Comparison of ENCODE assay signal across 14 cellular contexts in genomic region chr4:94545296-94545695, GRCh38.
DNase-seq lines count a peak whose midpoint lies in the region; ATAC-seq, FAIRE-seq and TF ChIP-seq lines count a peak whose summit lies in the region.
"Had no signal": no experiment of that assay in that cellular context is flagged by ENCODE, and none has a peak within 500 bp of the region (broad histone marks: within the 10 kb centered on the region; RNA-seq: fewer than 3 reads in every experiment).

No MANE protein-coding gene starts in this region.

- no TSS peak for BruUV-seq in HepG2 (replicated peaks; lab: Mats Ljungman, UMichigan)

- TF ChIP-seq RAD21 in A549 (conservative IDR thresholded peaks at IDR 0.05 in 1 of 2, IDR thresholded peaks at IDR 0.05 in 1 of 2) (no peak), HepG2 (CRISPR knock-in tag; IDR thresholded peaks at IDR 0.05) (no peak)

- peaks cover 18% of the 10 kb centered on the region for H3K36me3 Mint-ChIP-seq in CD8-positive, alpha-beta T cell

- DNase-seq in A549 (ENCODE audit: low read depth in 1 of 2, low spot score in 1 of 2) (peak in 1 of 2 experiments; percentile 52), HS-27A (ENCODE audit: low read depth) (peak; percentile 63), brain microvascular endothelial cell (peak; percentile 65), HepG2 (ENCODE audit: low spot score) (peak; percentile 71), NCI-H1436 (lab: John Stamatoyannopoulos, UW) (no peak)
- no peak for DNase-seq in CD8-positive, alpha-beta T cell
- DNase-seq: AML-193; DND-41; effector memory CD4-positive, alpha-beta T cell; Karpas-422; NCI-H2171; upper lobe of right lung had no signal

- H3K9me3 Mint-ChIP-seq in CD8-positive, alpha-beta T cell, result no peaks in the 10 kb centered on the region

- H3K79me2 ChIP-seq in HepG2 (ENCODE audit: insufficient read depth, low read length), result peaks cover 10% of the 10 kb centered on the region

- H3K4me3 Mint-ChIP-seq in CD8-positive, alpha-beta T cell, result no peak overlapping the region

- ATAC-seq in A549 (peak in 1 of 2 experiments; percentile 56; a peak in 3 of 6 replicates), HepG2 (no peak; the same call in 2 of the 3 replicates), GM18868 (IDR thresholded peaks at IDR 0.05; ENCODE audit: unreplicated experiment) (no peak), HG03460 (IDR thresholded peaks at IDR 0.05; ENCODE audit: unreplicated experiment) (no peak)
- no peak for ATAC-seq in CD8-positive, alpha-beta T cell
- ATAC-seq: upper lobe of right lung had no signal

- TF ChIP-seq POLR2A in A549 (IDR thresholded peaks at IDR 0.05; ENCODE audit: low read length), result no peak
- no peak for TF ChIP-seq POLR2A in HepG2 (IDR thresholded peaks at IDR 0.05; ENCODE audit: insufficient read depth in 1 of 2, low read depth in 2 of 2, low read length in 2 of 2)

- H3K27me3 ChIP-seq in brain microvascular endothelial cell (replicated peaks) (no peaks in the 10 kb centered on the region), HepG2 (ENCODE audit: control insufficient read depth in 1 of 2, insufficient read depth in 2 of 2, low read length in 2 of 2) (no peaks in the 10 kb centered on the region)
- no peaks in the 10 kb centered on the region for H3K27me3 ChIP-seq in CD8-positive, alpha-beta T cell (ENCODE audit: insufficient read depth, low read length)
- H3K27me3 ChIP-seq: upper lobe of right lung had no signal

- intact Hi-C loops in HepG2 (cut with micrococcal nuclease; ENCODE audit: unreplicated experiment), result no loop called here
- intact Hi-C loops in CD8-positive, alpha-beta T cell (cut with DNase I, micrococcal nuclease), result no loop called here

- peak overlapping the region; percentile 60 to 83 for H3K27ac ChIP-seq in A549
- H3K27ac ChIP-seq in brain microvascular endothelial cell, result peak overlapping the region; percentile 81
- H3K27ac ChIP-seq in HepG2 (ENCODE audit: extremely low read length, insufficient read depth, low read length), result peak overlapping the region; percentile 29
- H3K27ac ChIP-seq in CD8-positive, alpha-beta T cell (ENCODE audit: low read depth, low read length), result no peak overlapping the region
- H3K27ac ChIP-seq: upper lobe of right lung had no signal

- H3K36me3 ChIP-seq in brain microvascular endothelial cell (replicated peaks) (peaks cover 2% of the 10 kb centered on the region), HepG2 (replicated peaks in 1 of 2; ENCODE audit: control insufficient read depth in 1 of 2, insufficient read depth in 2 of 2, low read length in 2 of 2) (no peaks in the 10 kb centered on the region; a peak in 3 of 5 replicates)
- no peaks in the 10 kb centered on the region for H3K36me3 ChIP-seq in CD8-positive, alpha-beta T cell (ENCODE audit: insufficient read depth, low read length)
- H3K36me3 ChIP-seq: upper lobe of right lung had no signal

- CTCF ChIA-PET in A549 (lab: Yijun Ruan, JAX), result no interaction called here
- CTCF ChIA-PET in HepG2 (lab: Yijun Ruan, JAX; ENCODE audit: low intra/inter-chr PET ratio, low total read pairs), result no interaction called here
- CTCF ChIA-PET in CD8-positive, alpha-beta T cell (lab: Charles Lee), result no interaction called here

- no peaks in the 10 kb centered on the region for H3K4me1 Mint-ChIP-seq in CD8-positive, alpha-beta T cell (ENCODE audit: low read depth)

- no peak overlapping the region for H2AFZ ChIP-seq in HepG2 (ENCODE audit: low read length)

- H3K9me3 ChIP-seq in A549 (no peaks in the 10 kb centered on the region), HepG2 (ENCODE audit: low read length) (no peaks in the 10 kb centered on the region)
- H3K9me3 ChIP-seq in CD8-positive, alpha-beta T cell (ENCODE audit: low read length), result no peaks in the 10 kb centered on the region
- H3K9me3 ChIP-seq: upper lobe of right lung had no signal

- H4K20me1 ChIP-seq in HepG2 (ENCODE audit: insufficient read depth, low read length), result no peaks in the 10 kb centered on the region

- POLR2A ChIA-PET in A549 (lab: Yijun Ruan, JAX) (no interaction called here), HepG2 (lab: Yijun Ruan, JAX) (no interaction called here)
- POLR2A ChIA-PET in CD8-positive, alpha-beta T cell (lab: Charles Lee), result no interaction called here

- 0% methylated on average over 2 of the region's 2 CpGs for WGBS in A549 (ENCODE audit: missing lambda C conversion rate)
- 55% methylated on average over 2 of the region's 2 CpGs for WGBS in HepG2 (ENCODE audit: low lambda C conversion rate)

- H3K4me2 ChIP-seq in A549 (peak overlapping the region; percentile 81), HepG2 (ENCODE audit: low read depth, low read length) (no peak overlapping the region)

- no peak overlapping the region for H3K27ac Mint-ChIP-seq in CD8-positive, alpha-beta T cell

- no peaks in the 10 kb centered on the region for H3K27me3 Mint-ChIP-seq in CD8-positive, alpha-beta T cell (ENCODE audit: low read depth)

- in situ Hi-C loops in brain microvascular endothelial cell (cut with HindIII; ENCODE audit: low pct_ligation_motif_present, low sequenced_read_pairs), result no loop called here
- in situ Hi-C loops in HepG2 (cut with HindIII; ENCODE audit: extremely low pct_ligation_motif_present, low pct_unique_long_range_greater_than_20kb), result loop anchor here (10.0 kb wide), 1 partner anchor 90 kb away; the partner anchor contains the start of gene PDLIM5

- peaks cover 52% of the 10 kb centered on the region for H3K4me1 ChIP-seq in A549
- H3K4me1 ChIP-seq in HepG2 (ENCODE audit: insufficient read depth, low read length), result peaks cover 50% of the 10 kb centered on the region
- no peaks in the 10 kb centered on the region for H3K4me1 ChIP-seq in CD8-positive, alpha-beta T cell (ENCODE audit: insufficient read depth, low read length)

- TF ChIP-seq CTCF in A549 (IDR thresholded peaks at IDR 0.05) (no peak), brain microvascular endothelial cell (IDR thresholded peaks at IDR 0.05; ENCODE audit: low read depth, low read length, missing control alignments) (no peak), HepG2 (CRISPR knock-in tag; IDR thresholded peaks at IDR 0.05) (no peak)
- no peak for TF ChIP-seq CTCF in CD8-positive, alpha-beta T cell (IDR thresholded peaks at IDR 0.05)

- 0 out of 3 replicates have a peak overlapping the region, but pooled peaks have one; percentile 4 for H3K4me3 ChIP-seq in A549
- H3K4me3 ChIP-seq in brain microvascular endothelial cell (ENCODE audit: low read depth, low read length), result no peak overlapping the region
- H3K4me3 ChIP-seq in HepG2 (replicated peaks in 1 of 3; ENCODE audit: insufficient read depth in 1 of 3, low read depth in 2 of 3, low read length in 3 of 3), result no peak overlapping the region
- H3K4me3 ChIP-seq in CD8-positive, alpha-beta T cell (ENCODE audit: low read depth, low read length), result no peak overlapping the region
- H3K4me3 ChIP-seq: upper lobe of right lung had no signal

- FAIRE-seq in A549 (lab: Jason Lieb, UNC) (no peak), HepG2 (lab: Jason Lieb, UNC) (no peak)

- no peak overlapping the region for H3K9ac ChIP-seq in HepG2 (ENCODE audit: insufficient read depth, low read depth, low read length)

- TF ChIP-seq EP300 in A549 (IDR thresholded peaks at IDR 0.05) (0 out of 5 replicates have a peak, but pooled peaks of 1 of the 2 experiments have one; percentile 15), HepG2 (IDR thresholded peaks at IDR 0.05; ENCODE audit: low read depth in 2 of 2, low read length in 2 of 2) (no peak), HepG2 (CRISPR knock-in tag; IDR thresholded peaks at IDR 0.05; ENCODE audit: borderline replicate concordance) (no peak)

TF ChIP-seq in A549, 52 proteins besides CTCF, POLR2A, EP300 and RAD21:
- TF ChIP-seq ZC3H11A (IDR thresholded peaks at IDR 0.05) (no peak), TP53 (CRISPR knock-in tag; IDR thresholded peaks at IDR 0.05) (no peak), GATA3 (IDR thresholded peaks at IDR 0.05; ENCODE audit: borderline replicate concordance) (peak; percentile 65; the same call in 1 of the 2 replicates), NR3C1 (IDR thresholded peaks at IDR 0.05) (no peak), FOSL2 (IDR thresholded peaks at IDR 0.05) (no peak), FOSL2 (CRISPR knock-in tag; IDR thresholded peaks at IDR 0.05) (peak; percentile 54), SREBF2 (IDR thresholded peaks at IDR 0.05) (no peak), CHD2 (IDR thresholded peaks at IDR 0.05; ENCODE audit: low read length, partially characterized antibody) (no peak)

TF ChIP-seq in HepG2, 621 proteins besides CTCF, POLR2A, EP300 and RAD21 (continues in another document):
- TF ChIP-seq ARID5B (CRISPR knock-in tag; IDR thresholded peaks at IDR 0.05) (0 out of 2 replicates have a peak, but pooled peaks have one; percentile 15), SOX6 (IDR thresholded peaks at IDR 0.05) (no peak), SOX6 (CRISPR knock-in tag; IDR thresholded peaks at IDR 0.05) (peak; percentile 10; the same call in 1 of the 2 replicates), ZNF451 (CRISPR knock-in tag; IDR thresholded peaks at IDR 0.05) (no peak)

Comparison
In these comparisons a context has a peak if more than half of its experiments do, and no peak if none do; other contexts are left out.
1. DNase-seq: peak in HS-27A (single experiment), brain microvascular endothelial cell (single experiment) and HepG2 (single experiment); none in NCI-H1436 (single experiment) and CD8-positive, alpha-beta T cell (0 of 7).